9 cellular contexts compared by ENCODE assay signal in the genomic region with DNA sequence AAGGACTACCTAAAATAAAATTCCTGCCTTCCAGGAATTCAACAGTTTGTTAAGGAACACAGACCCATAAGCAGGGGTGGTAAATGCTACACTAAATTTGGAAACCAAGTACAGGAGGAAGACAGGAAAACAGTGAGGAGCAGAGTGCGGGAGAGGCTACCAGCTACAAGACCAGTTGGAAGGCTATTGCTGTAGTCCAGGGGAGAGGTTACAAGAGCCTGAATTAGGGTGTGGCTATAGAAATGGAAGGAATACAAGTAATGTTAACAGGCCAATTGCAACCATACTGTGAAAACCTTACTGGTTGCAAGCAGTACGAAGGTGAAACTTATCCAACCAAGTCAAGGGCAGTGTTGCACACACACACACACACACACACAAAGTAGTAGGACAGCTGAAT. TPM values are rescaled to one million over a fixed set of nuclear protein-coding genes. Genes with fewer than 3 reads are reported as not detected.
A peak's percentile ranks its signal among the peaks of the same experiment; 100 is the strongest.
DNase-seq lines count a peak whose midpoint lies in the region; TF ChIP-seq lines count a peak whose summit lies in the region.
"Had no signal": no experiment of that assay in that cellular context is flagged by ENCODE, and none has a peak within 500 bp of the region (broad histone marks: within the 10 kb centered on the region; RNA-seq: fewer than 3 reads in every experiment).

No MANE protein-coding gene starts in this region.

- no peak overlapping the region for H3K18ac ChIP-seq in neuronal stem cell (ENCODE audit: low read length)

- no peak overlapping the region for H2BK5ac ChIP-seq in neuronal stem cell (ENCODE audit: low read length)

- no peak for TF ChIP-seq CTCF in dorsolateral prefrontal cortex (IDR thresholded peaks at IDR 0.05 in 54 of 56, conservative IDR thresholded peaks at IDR 0.05 in 2 of 56; ENCODE audit: low read depth in 1 of 56, partially characterized antibody in 56 of 56)
- no peak for TF ChIP-seq CTCF in GM10248 (IDR thresholded peaks at IDR 0.05; ENCODE audit: control extremely low read depth, extremely low read depth, low read depth, missing control alignments)

- H3K36me3 ChIP-seq in ES-I3 (ENCODE audit: insufficient read depth, low read length): no peaks in the 10 kb centered on the region
- peaks cover 1 to 16% of the 10 kb centered on the region in 2 donors for H3K36me3 ChIP-seq in neuronal stem cell (replicated peaks in 1 of 2; ENCODE audit: control insufficient read depth in 2 of 2, insufficient read depth in 2 of 2, low read length in 2 of 2)

- H3K27me3 ChIP-seq in dorsolateral prefrontal cortex (no peaks in the 10 kb centered on the region), neuronal stem cell (ENCODE audit: control insufficient read depth in 3 of 3, insufficient read depth in 3 of 3, low read depth in 1 of 3, low read length in 3 of 3) (peaks cover 0 to 23% (median 6%) of the 10 kb centered on the region in 3 experiments)

- H4K91ac ChIP-seq in neuronal stem cell (ENCODE audit: low read depth, low read length, poor library complexity): no peak overlapping the region

- H3K27ac ChIP-seq in dorsolateral prefrontal cortex (peak overlapping the region in 3 of 59 donors; percentile 89 to 99 (median 98)), neuronal stem cell (replicated peaks; ENCODE audit: low read length) (no peak overlapping the region)
- H3K27ac ChIP-seq: SJSA1 had no signal

- H2BK12ac ChIP-seq in neuronal stem cell (ENCODE audit: low read length): no peak overlapping the region

- H3K4me1 ChIP-seq in ES-I3 (ENCODE audit: insufficient read depth, low read length) (peaks cover 6% of the 10 kb centered on the region; the same call in 1 of the 2 replicates), neuronal stem cell (ENCODE audit: control insufficient read depth in 2 of 2, insufficient read depth in 1 of 2, low read depth in 1 of 2, low read length in 2 of 2) (peaks cover 0 to 2% of the 10 kb centered on the region in 2 donors)

- no CpG with 5 or more reads among the region's 2 CpGs for WGBS in neuronal stem cell (ENCODE audit: extremely low coverage in 2 of 2, insufficient read length in 2 of 2, insufficient replicate concordance in 1 of 2), 2 donors

- no peaks in the 10 kb centered on the region for H3K9me3 ChIP-seq in ES-I3 (ENCODE audit: control insufficient read depth, insufficient read depth, low read length)
- peaks cover 0 to 2% of the 10 kb centered on the region in 2 donors for H3K9me3 ChIP-seq in neuronal stem cell (replicated peaks in 1 of 2; ENCODE audit: control insufficient read depth in 2 of 2, insufficient read depth in 1 of 2, low read depth in 1 of 2, low read length in 2 of 2)
- H3K9me3 ChIP-seq: SJSA1 had no signal

- intact Hi-C loops in dorsolateral prefrontal cortex (cut with DNase I): loop anchor here (5.0 to 10.0 kb wide), 3 partner anchors 71 to 146 kb away; partner anchors contain the start of gene DZIP1L (in 1 of the 2)

- POLR2A ChIA-PET in GM10248 (lab: Yijun Ruan, JAX): interaction anchor here (2.2 kb wide), 1 partner anchor 12 kb away, joined by 11 read pairs; the partner anchor contains the start of gene DBR1

- H3K79me1 ChIP-seq in neuronal stem cell (ENCODE audit: low read depth, low read length): no peaks in the 10 kb centered on the region

- H3K4me3 ChIP-seq in dorsolateral prefrontal cortex: peak overlapping the region in 52 of 59 donors; percentile 61 to 99 (median 91)
- H3K4me3 ChIP-seq in neuronal stem cell (ENCODE audit: low read length in 2 of 2): peak overlapping the region in 1 of 2 donors; percentile 92

- H2AK5ac ChIP-seq in neuronal stem cell (ENCODE audit: low read depth, low read length): no peak overlapping the region

- H3K9ac ChIP-seq in ES-I3 (ENCODE audit: low read depth, low read length) (peak overlapping the region; percentile 75; the same call in 1 of the 2 replicates), neuronal stem cell (ENCODE audit: low read depth, low read length, poor library complexity) (no peak overlapping the region)

- H3K4me2 ChIP-seq in neuronal stem cell (ENCODE audit: insufficient read depth, low read length, poor library complexity, severe bottlenecking): no peak overlapping the region

- no peak overlapping the region for H3K14ac ChIP-seq in neuronal stem cell (ENCODE audit: low read length)

- H3K4ac ChIP-seq in neuronal stem cell (ENCODE audit: low read length): no peak overlapping the region

- DNase-seq in NCI-H146 treated with DMSO at 0.1 percent for 48 hours (lab: John Stamatoyannopoulos, UW; ENCODE audit: unreplicated experiment) (peak; percentile 42), dorsolateral prefrontal cortex (no peak), neuronal stem cell (ENCODE audit: low spot score) (peak; percentile 8), hepatic stellate cell (ENCODE audit: low spot score) (no peak), amygdala (lab: John Stamatoyannopoulos, UW) (no peak), GM10248 (ENCODE audit: extremely low spot score) (no peak)
- DNase-seq in stimulated activated CD4-positive, alpha-beta T cell treated with anti-CD3 and anti-CD28 coated beads, Interleukin-2, amount 100 ng/mL, for 48 hours: no peak

- no peak overlapping the region for H2BK120ac ChIP-seq in neuronal stem cell (ENCODE audit: low read depth, low read length)

- CTCF ChIA-PET in GM10248 (lab: Yijun Ruan, JAX): interaction anchor here (0.8 to 4.0 kb wide), 4 partner anchors 13 to 737 kb away, joined by 3 to 18 read pairs (median 3); partner anchors contain the start of gene DBR1

- no peak overlapping the region for H3K23ac ChIP-seq in neuronal stem cell (ENCODE audit: low read depth, low read length, poor library complexity)

- peak overlapping the region; percentile 100 for H2AFZ ChIP-seq in neuronal stem cell (ENCODE audit: low read length)

- H2BK15ac ChIP-seq in neuronal stem cell (ENCODE audit: low read length): no peak overlapping the region

- no peak overlapping the region for H4K8ac ChIP-seq in neuronal stem cell (ENCODE audit: low read depth, low read length)

RNA-seq across cellular contexts. Expression of gene ARMC8, which starts 0.9 kb away (rescaled TPM):
- total RNA-seq in dorsolateral prefrontal cortex: 100 to 1,000 TPM in 4 of 120 experiments, 10 to 100 TPM in 116; 49.2 to 110 (median 77.9) TPM
- 33.5 TPM for polyA plus RNA-seq in neuronal stem cell (2013, experiment 1 of 2)
- polyA plus RNA-seq in neuronal stem cell (2013, experiment 2 of 2): 37.8 TPM

RNA-seq across cellular contexts. Expression of gene DBR1, which starts 11.5 kb away (rescaled TPM):
- total RNA-seq in dorsolateral prefrontal cortex: 10 to 100 TPM in 88 of 120 experiments, 1 to 10 TPM in 32; 5.7 to 15.5 (median 11.1) TPM
- 11.6 TPM for polyA plus RNA-seq in neuronal stem cell (2013, experiment 1 of 2)
- polyA plus RNA-seq in neuronal stem cell (2013, experiment 2 of 2): 12.4 TPM

RNA-seq across cellular contexts. Expression of gene A4GNT, which starts 54.0 kb away (rescaled TPM):
- under 1 TPM in 3 of 120 experiments, not detected in 117; 0.29 to 0.76 (median 0.32) TPM for total RNA-seq in dorsolateral prefrontal cortex
- polyA plus RNA-seq in neuronal stem cell (2013, experiment 1 of 2): not detected
- not detected for polyA plus RNA-seq in neuronal stem cell (2013, experiment 2 of 2)
- total RNA-seq: SJSA1 had no signal

Comparison
In these comparisons a context has a peak if more than half of its experiments do, and no peak if none do; other contexts are left out.
1. DNase-seq: peak in NCI-H146 treated with DMSO at 0.1 percent for 48 hours (single experiment) and neuronal stem cell (single experiment); none in dorsolateral prefrontal cortex (0 of 10), hepatic stellate cell (single experiment), stimulated activated CD4-positive, alpha-beta T cell treated with anti-CD3 and anti-CD28 coated beads, Interleukin-2, amount 100 ng/mL, for 48 hours (0 of 2), amygdala (0 of 56) and GM10248 (single experiment).